9 cellular contexts compared by ENCODE assay signal in genomic region chr15:64990168-64990470, GRCh38. TPM values are rescaled to one million over a fixed set of nuclear protein-coding genes. Genes with fewer than 3 reads are reported as not detected.
DNase-seq lines count a peak whose midpoint lies in the region; ATAC-seq and TF ChIP-seq lines count a peak whose summit lies in the region.
"Had no signal": no experiment of that assay in that cellular context is flagged by ENCODE, and none has a peak within 500 bp of the region (broad histone marks: within the 10 kb centered on the region; RNA-seq: fewer than 3 reads in every experiment).

No MANE protein-coding gene starts in this region.

- no peak for TF ChIP-seq CTCF in cardiac fibroblast (IDR thresholded peaks at IDR 0.05; ENCODE audit: low read depth, low read length)

- H3K4me3 ChIP-seq in cardiac fibroblast (replicated peaks in 1 of 2; ENCODE audit: low read depth in 2 of 2, low read length in 2 of 2) (peak overlapping the region; percentile 49 to 99), mesenchymal stem cell (ENCODE audit: insufficient read depth in 1 of 2, low read depth in 1 of 2, low read length in 2 of 2) (peak overlapping the region; percentile 98 to 100), urinary bladder (ENCODE audit: low read depth, low read length) (peak overlapping the region; percentile 99)

- H2BK15ac ChIP-seq in mesenchymal stem cell (ENCODE audit: low read depth, poor library complexity, severe bottlenecking) = peak overlapping the region; percentile 2

- no peak overlapping the region for H2AFZ ChIP-seq in mesenchymal stem cell (ENCODE audit: low read depth, low read length)

- H3K27ac ChIP-seq in mesenchymal stem cell (ENCODE audit: low read length, poor library complexity, severe bottlenecking) = peak overlapping the region; percentile 40
- peak overlapping the region; percentile 93 for H3K27ac ChIP-seq in urinary bladder (ENCODE audit: low read depth)

- peak overlapping the region; percentile 96 for H3K4me3 Mint-ChIP-seq in activated naive CD4-positive, alpha-beta T cell treated with anti-CD3 and anti-CD28 coated beads, Interleukin-2, amount 50 U/mL, for 24 hours

- no peaks in the 10 kb centered on the region for H3K79me1 ChIP-seq in mesenchymal stem cell (replicated peaks; ENCODE audit: low read length, poor library complexity, severe bottlenecking)

- no peak overlapping the region for H3K14ac ChIP-seq in mesenchymal stem cell (ENCODE audit: low read length in 2 of 2)

- H3K36me3 Mint-ChIP-seq in activated naive CD4-positive, alpha-beta T cell treated with anti-CD3 and anti-CD28 coated beads, Interleukin-2, amount 50 U/mL, for 24 hours = peaks cover 1% of the 10 kb centered on the region

- H3K23ac ChIP-seq in mesenchymal stem cell (ENCODE audit: low read length in 2 of 2) = no peak overlapping the region

- H3K4ac ChIP-seq in mesenchymal stem cell (ENCODE audit: low read depth in 1 of 2, low read length in 2 of 2) = no peak overlapping the region

- peaks cover 48% of the 10 kb centered on the region for H3K4me1 Mint-ChIP-seq in activated naive CD4-positive, alpha-beta T cell treated with anti-CD3 and anti-CD28 coated beads, Interleukin-2, amount 50 U/mL, for 24 hours

- no peaks in the 10 kb centered on the region for H3K9me3 Mint-ChIP-seq in activated naive CD4-positive, alpha-beta T cell treated with anti-CD3 and anti-CD28 coated beads, Interleukin-2, amount 50 U/mL, for 24 hours

- H2BK12ac ChIP-seq in mesenchymal stem cell (ENCODE audit: low read length in 2 of 2) = no peak overlapping the region

- no peak overlapping the region for H4K8ac ChIP-seq in mesenchymal stem cell (ENCODE audit: low read length)

- peak overlapping the region; percentile 84 for H3K27ac Mint-ChIP-seq in activated naive CD4-positive, alpha-beta T cell treated with anti-CD3 and anti-CD28 coated beads, Interleukin-2, amount 50 U/mL, for 24 hours

- H3K9ac ChIP-seq in mesenchymal stem cell (ENCODE audit: low read length) = peak overlapping the region; percentile 99

- H3K4me2 ChIP-seq in mesenchymal stem cell (ENCODE audit: low read length, poor library complexity, severe bottlenecking) = peak overlapping the region; percentile 44

- H2BK120ac ChIP-seq in mesenchymal stem cell (ENCODE audit: low read depth, low read length) = no peak overlapping the region

- WGBS in mesenchymal stem cell = 2% methylated on average over 5 of the region's 9 CpGs
- 3% methylated on average over 9 of the region's 9 CpGs for WGBS in urinary bladder

- no peak overlapping the region for H2BK5ac ChIP-seq in mesenchymal stem cell (ENCODE audit: low read depth, low read length, poor library complexity, severe bottlenecking)

- no peaks in the 10 kb centered on the region for H3K27me3 ChIP-seq in mesenchymal stem cell (ENCODE audit: control insufficient read depth in 1 of 2, insufficient read depth in 1 of 2, low read length in 2 of 2)

- H2AK5ac ChIP-seq in mesenchymal stem cell (ENCODE audit: low read length, severe bottlenecking) = no peak overlapping the region

- no peaks in the 10 kb centered on the region for H3K27me3 Mint-ChIP-seq in activated naive CD4-positive, alpha-beta T cell treated with anti-CD3 and anti-CD28 coated beads, Interleukin-2, amount 50 U/mL, for 24 hours

- no peak overlapping the region for H3K18ac ChIP-seq in mesenchymal stem cell (ENCODE audit: low read depth in 1 of 2, low read length in 2 of 2)

- H3K36me3 ChIP-seq in mesenchymal stem cell (ENCODE audit: control insufficient read depth in 1 of 2, insufficient read depth in 2 of 2, low read depth in 1 of 2, low read length in 2 of 2) (peaks cover 2 to 10% of the 10 kb centered on the region in 2 experiments), urinary bladder (ENCODE audit: insufficient read depth) (no peaks in the 10 kb centered on the region)

- peaks cover 3% of the 10 kb centered on the region for H3K4me1 ChIP-seq in mesenchymal stem cell (ENCODE audit: control insufficient read depth, insufficient read depth, low read depth, low read length)
- no peaks in the 10 kb centered on the region for H3K4me1 ChIP-seq in urinary bladder (ENCODE audit: insufficient read depth)

- H3K9me3 ChIP-seq in mesenchymal stem cell (ENCODE audit: control insufficient read depth, low read length) = no peaks in the 10 kb centered on the region

- ATAC-seq in GM18870 (IDR thresholded peaks at IDR 0.05; ENCODE audit: unreplicated experiment) = no peak

- H4K91ac ChIP-seq in mesenchymal stem cell (ENCODE audit: low read length) = no peak overlapping the region

- DNase-seq in activated naive CD4-positive, alpha-beta T cell treated with Interleukin-2 at 50 U/mL for 16 hours = no peak
- DNase-seq in cardiac fibroblast (ENCODE audit: low read depth in 2 of 2) (no peak), mesenchymal stem cell (no peak), GOT3 (lab: John Stamatoyannopoulos, UW) (no peak), NCI-H446 (lab: John Stamatoyannopoulos, UW) (no peak)

RNA-seq across cellular contexts. Expression of gene SPG21, which starts 0.4 kb away (rescaled TPM):
- polyA plus RNA-seq in mesenchymal stem cell (2013, experiment 1 of 2) = 90.9 TPM
- polyA plus RNA-seq in mesenchymal stem cell (2013, experiment 2 of 2) = 91.6 TPM
- 56.2 TPM for total RNA-seq in urinary bladder
- polyA plus RNA-seq in urinary bladder = 87.6 TPM

RNA-seq across cellular contexts. Expression of gene MTFMT, which starts 39.3 kb away (rescaled TPM):
- polyA plus RNA-seq in mesenchymal stem cell (2013, experiment 1 of 2) = 10.6 TPM
- polyA plus RNA-seq in mesenchymal stem cell (2013, experiment 2 of 2) = 10.0 TPM
- 22.4 TPM for total RNA-seq in urinary bladder
- 13.1 TPM for polyA plus RNA-seq in urinary bladder

RNA-seq across cellular contexts. Expression of gene SLC51B, which starts 55.1 kb away (rescaled TPM):
- 0.91 TPM for polyA plus RNA-seq in mesenchymal stem cell (2013, experiment 1 of 2)
- polyA plus RNA-seq in mesenchymal stem cell (2013, experiment 2 of 2) = 1.2 TPM
- not detected for total RNA-seq in urinary bladder
- 0.44 TPM for polyA plus RNA-seq in urinary bladder
- total RNA-seq: RPMI7951 had no signal
